In genomic region chr11:47800759-47801158, GRCh38 we compare ENCODE assay signal across 27 cellular contexts.
"Had no signal": no experiment of that assay in that cellular context is flagged by ENCODE, and none has a peak within 500 bp of the region (broad histone marks: within the 10 kb centered on the region; RNA-seq: fewer than 3 reads in every experiment).

No MANE protein-coding gene starts in this region.

- ATAC-seq: activated CD4-positive, CD25-positive, alpha-beta regulatory T cell treated with anti-CD3 and anti-CD28 coated beads, Interleukin-2, amount 50 U/mL, for 24 hours; activated CD8-positive, alpha-beta memory T cell treated with anti-CD3 and anti-CD28 coated beads, Interleukin-2, amount 10 ng/mL, durations not matched to agents 7 days and 5 days; activated CD8-positive, alpha-beta T cell treated with anti-CD3 and anti-CD28 coated beads, Interleukin-2, amount 10 ng/mL, durations not matched to agents 7 days and 5 days; gastrocnemius medialis; left colon; lower lobe of right lung; natural killer cell; right lobe of liver had no signal

- H3K4me3 ChIP-seq: breast epithelium, coronary artery, dorsolateral prefrontal cortex, gastrocnemius medialis, lower lobe of right lung, right lobe of liver, thoracic aorta had no signal

- H3K27me3 Mint-ChIP-seq: activated CD4-positive, alpha-beta T cell treated with anti-CD3 and anti-CD28 coated beads, Interleukin-2, amount 10 ng/mL, durations not matched to agents 24 days and 14 days; activated CD8-positive, alpha-beta memory T cell treated with anti-CD3 and anti-CD28 coated beads, Interleukin-2, amount 10 ng/mL, durations not matched to agents 7 days and 5 days; activated naive CD4-positive, alpha-beta T cell treated with anti-CD3 and anti-CD28 coated beads, Interleukin-2, amount 10 ng/mL, durations not matched to agents 7 days and 5 days had no signal

- H3K9me3 Mint-ChIP-seq: activated CD4-positive, alpha-beta T cell treated with anti-CD3 and anti-CD28 coated beads, Interleukin-2, amount 10 ng/mL, durations not matched to agents 24 days and 14 days; activated naive CD4-positive, alpha-beta T cell treated with anti-CD3 and anti-CD28 coated beads, Interleukin-2, amount 10 ng/mL, durations not matched to agents 7 days and 5 days; natural killer cell had no signal

- H3K4me3 Mint-ChIP-seq: activated CD4-positive, alpha-beta T cell treated with anti-CD3 and anti-CD28 coated beads, Interleukin-2, amount 10 ng/mL, durations not matched to agents 24 days and 14 days; activated CD8-positive, alpha-beta memory T cell treated with anti-CD3 and anti-CD28 coated beads, Interleukin-2, amount 10 ng/mL, durations not matched to agents 7 days and 5 days; activated CD8-positive, alpha-beta T cell treated with anti-CD3 and anti-CD28 coated beads, Interleukin-2, amount 10 ng/mL, durations not matched to agents 7 days and 5 days; activated naive CD4-positive, alpha-beta T cell treated with anti-CD3 and anti-CD28 coated beads, Interleukin-2, amount 10 ng/mL, durations not matched to agents 7 days and 5 days; natural killer cell had no signal

- H3K27ac ChIP-seq: breast epithelium, coronary artery, dorsolateral prefrontal cortex, gastrocnemius medialis, lower lobe of right lung, right lobe of liver, thoracic aorta, WERI-Rb-1 had no signal

- H3K4me1 ChIP-seq: breast epithelium, gastrocnemius medialis, lower lobe of right lung, right lobe of liver had no signal

- H3K27me3 ChIP-seq: breast epithelium, dorsolateral prefrontal cortex, gastrocnemius medialis, right lobe of liver had no signal

- H3K4me1 Mint-ChIP-seq: natural killer cell had no signal

- H3K9me3 ChIP-seq: breast epithelium, gastrocnemius medialis, lower lobe of right lung, right lobe of liver, thoracic aorta had no signal

- DNase-seq: activated CD4-positive, alpha-beta T cell treated with anti-CD3 and anti-CD28 coated beads, Interleukin-2, amount 10 ng/mL, durations not matched to agents 24 days and 14 days; activated CD8-positive, alpha-beta memory T cell treated with anti-CD3 and anti-CD28 coated beads, Interleukin-2, amount 10 ng/mL, durations not matched to agents 7 days and 5 days; activated CD8-positive, alpha-beta T cell treated with anti-CD3 and anti-CD28 coated beads, Interleukin-2, amount 10 ng/mL, durations not matched to agents 7 days and 5 days; activated effector memory CD4-positive, alpha-beta T cell treated with anti-CD3 and anti-CD28 coated beads, Interleukin-2, amount 50 U/mL, for 16 hours; activated naive CD4-positive, alpha-beta T cell treated with anti-CD3 and anti-CD28 coated beads, Interleukin-2, amount 10 ng/mL, durations not matched to agents 7 days and 5 days; cerebellar nuclear complex; dorsolateral prefrontal cortex; effector memory CD4-positive, alpha-beta T cell; erythroblast; gastrocnemius medialis; glutamatergic neuron; hippocampal formation; left colon; lower lobe of right lung; mesenchymal stem cell; natural killer cell; posterior cingulate gyrus; right lobe of liver; stimulated activated CD4-positive, alpha-beta T cell treated with anti-CD3 and anti-CD28 coated beads, Interleukin-2, amount 100 ng/mL, for 48 hours; stimulated activated naive CD4-positive, alpha-beta T cell treated with Interleukin-2 at 50 U/mL for 16 hours; T1000; trophoblast cell; WERI-Rb-1 had no signal

- H3K27ac Mint-ChIP-seq: activated CD4-positive, alpha-beta T cell treated with anti-CD3 and anti-CD28 coated beads, Interleukin-2, amount 10 ng/mL, durations not matched to agents 24 days and 14 days; activated CD8-positive, alpha-beta memory T cell treated with anti-CD3 and anti-CD28 coated beads, Interleukin-2, amount 10 ng/mL, durations not matched to agents 7 days and 5 days; activated CD8-positive, alpha-beta T cell treated with anti-CD3 and anti-CD28 coated beads, Interleukin-2, amount 10 ng/mL, durations not matched to agents 7 days and 5 days; activated naive CD4-positive, alpha-beta T cell treated with anti-CD3 and anti-CD28 coated beads, Interleukin-2, amount 10 ng/mL, durations not matched to agents 7 days and 5 days had no signal
